In genomic region chr6:134921980-134922313, GRCh38 we compare ENCODE assay signal across 2 cellular contexts.
TF ChIP-seq lines count a peak whose summit lies in the region.

No MANE protein-coding gene starts in this region.

TF ChIP-seq in GM23338, 12 proteins besides CTCF, POLR2A, EP300 and RAD21:
- TF ChIP-seq EZH2phosphoT487 (IDR thresholded peaks at IDR 0.05; ENCODE audit: unreplicated experiment) (no peak), ZNF331 (CRISPR knock-in tag; IDR thresholded peaks at IDR 0.05; ENCODE audit: low read depth) (no peak), EZH2 (IDR thresholded peaks at IDR 0.05; ENCODE audit: low read depth, unreplicated experiment) (no peak), JUNB (IDR thresholded peaks at IDR 0.05; ENCODE audit: unreplicated experiment) (no peak), ZNF114 (CRISPR knock-in tag; IDR thresholded peaks at IDR 0.05) (no peak), STAT1 (IDR thresholded peaks at IDR 0.05; ENCODE audit: unreplicated experiment) (no peak), CREB1 (CRISPR knock-in tag; IDR thresholded peaks at IDR 0.05; ENCODE audit: low read depth) (no peak), NANOG (IDR thresholded peaks at IDR 0.05; ENCODE audit: borderline replicate concordance) (no peak), POLR2AphosphoS5 (IDR thresholded peaks at IDR 0.05; ENCODE audit: low read depth) (no peak)
- TF ChIP-seq, protein P1, sequence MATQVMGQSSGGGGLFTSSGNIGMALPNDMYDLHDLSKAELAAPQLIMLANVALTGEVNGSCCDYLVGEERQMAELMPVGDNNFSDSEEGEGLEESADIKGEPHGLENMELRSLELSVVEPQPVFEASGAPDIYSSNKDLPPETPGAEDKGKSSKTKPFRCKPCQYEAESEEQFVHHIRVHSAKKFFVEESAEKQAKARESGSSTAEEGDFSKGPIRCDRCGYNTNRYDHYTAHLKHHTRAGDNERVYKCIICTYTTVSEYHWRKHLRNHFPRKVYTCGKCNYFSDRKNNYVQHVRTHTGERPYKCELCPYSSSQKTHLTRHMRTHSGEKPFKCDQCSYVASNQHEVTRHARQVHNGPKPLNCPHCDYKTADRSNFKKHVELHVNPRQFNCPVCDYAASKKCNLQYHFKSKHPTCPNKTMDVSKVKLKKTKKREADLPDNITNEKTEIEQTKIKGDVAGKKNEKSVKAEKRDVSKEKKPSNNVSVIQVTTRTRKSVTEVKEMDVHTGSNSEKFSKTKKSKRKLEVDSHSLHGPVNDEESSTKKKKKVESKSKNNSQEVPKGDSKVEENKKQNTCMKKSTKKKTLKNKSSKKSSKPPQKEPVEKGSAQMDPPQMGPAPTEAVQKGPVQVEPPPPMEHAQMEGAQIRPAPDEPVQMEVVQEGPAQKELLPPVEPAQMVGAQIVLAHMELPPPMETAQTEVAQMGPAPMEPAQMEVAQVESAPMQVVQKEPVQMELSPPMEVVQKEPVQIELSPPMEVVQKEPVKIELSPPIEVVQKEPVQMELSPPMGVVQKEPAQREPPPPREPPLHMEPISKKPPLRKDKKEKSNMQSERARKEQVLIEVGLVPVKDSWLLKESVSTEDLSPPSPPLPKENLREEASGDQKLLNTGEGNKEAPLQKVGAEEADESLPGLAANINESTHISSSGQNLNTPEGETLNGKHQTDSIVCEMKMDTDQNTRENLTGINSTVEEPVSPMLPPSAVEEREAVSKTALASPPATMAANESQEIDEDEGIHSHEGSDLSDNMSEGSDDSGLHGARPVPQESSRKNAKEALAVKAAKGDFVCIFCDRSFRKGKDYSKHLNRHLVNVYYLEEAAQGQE (IDR thresholded peaks at IDR 0.05; ENCODE audit: unreplicated experiment): no peak
- TF ChIP-seq, protein P2, sequence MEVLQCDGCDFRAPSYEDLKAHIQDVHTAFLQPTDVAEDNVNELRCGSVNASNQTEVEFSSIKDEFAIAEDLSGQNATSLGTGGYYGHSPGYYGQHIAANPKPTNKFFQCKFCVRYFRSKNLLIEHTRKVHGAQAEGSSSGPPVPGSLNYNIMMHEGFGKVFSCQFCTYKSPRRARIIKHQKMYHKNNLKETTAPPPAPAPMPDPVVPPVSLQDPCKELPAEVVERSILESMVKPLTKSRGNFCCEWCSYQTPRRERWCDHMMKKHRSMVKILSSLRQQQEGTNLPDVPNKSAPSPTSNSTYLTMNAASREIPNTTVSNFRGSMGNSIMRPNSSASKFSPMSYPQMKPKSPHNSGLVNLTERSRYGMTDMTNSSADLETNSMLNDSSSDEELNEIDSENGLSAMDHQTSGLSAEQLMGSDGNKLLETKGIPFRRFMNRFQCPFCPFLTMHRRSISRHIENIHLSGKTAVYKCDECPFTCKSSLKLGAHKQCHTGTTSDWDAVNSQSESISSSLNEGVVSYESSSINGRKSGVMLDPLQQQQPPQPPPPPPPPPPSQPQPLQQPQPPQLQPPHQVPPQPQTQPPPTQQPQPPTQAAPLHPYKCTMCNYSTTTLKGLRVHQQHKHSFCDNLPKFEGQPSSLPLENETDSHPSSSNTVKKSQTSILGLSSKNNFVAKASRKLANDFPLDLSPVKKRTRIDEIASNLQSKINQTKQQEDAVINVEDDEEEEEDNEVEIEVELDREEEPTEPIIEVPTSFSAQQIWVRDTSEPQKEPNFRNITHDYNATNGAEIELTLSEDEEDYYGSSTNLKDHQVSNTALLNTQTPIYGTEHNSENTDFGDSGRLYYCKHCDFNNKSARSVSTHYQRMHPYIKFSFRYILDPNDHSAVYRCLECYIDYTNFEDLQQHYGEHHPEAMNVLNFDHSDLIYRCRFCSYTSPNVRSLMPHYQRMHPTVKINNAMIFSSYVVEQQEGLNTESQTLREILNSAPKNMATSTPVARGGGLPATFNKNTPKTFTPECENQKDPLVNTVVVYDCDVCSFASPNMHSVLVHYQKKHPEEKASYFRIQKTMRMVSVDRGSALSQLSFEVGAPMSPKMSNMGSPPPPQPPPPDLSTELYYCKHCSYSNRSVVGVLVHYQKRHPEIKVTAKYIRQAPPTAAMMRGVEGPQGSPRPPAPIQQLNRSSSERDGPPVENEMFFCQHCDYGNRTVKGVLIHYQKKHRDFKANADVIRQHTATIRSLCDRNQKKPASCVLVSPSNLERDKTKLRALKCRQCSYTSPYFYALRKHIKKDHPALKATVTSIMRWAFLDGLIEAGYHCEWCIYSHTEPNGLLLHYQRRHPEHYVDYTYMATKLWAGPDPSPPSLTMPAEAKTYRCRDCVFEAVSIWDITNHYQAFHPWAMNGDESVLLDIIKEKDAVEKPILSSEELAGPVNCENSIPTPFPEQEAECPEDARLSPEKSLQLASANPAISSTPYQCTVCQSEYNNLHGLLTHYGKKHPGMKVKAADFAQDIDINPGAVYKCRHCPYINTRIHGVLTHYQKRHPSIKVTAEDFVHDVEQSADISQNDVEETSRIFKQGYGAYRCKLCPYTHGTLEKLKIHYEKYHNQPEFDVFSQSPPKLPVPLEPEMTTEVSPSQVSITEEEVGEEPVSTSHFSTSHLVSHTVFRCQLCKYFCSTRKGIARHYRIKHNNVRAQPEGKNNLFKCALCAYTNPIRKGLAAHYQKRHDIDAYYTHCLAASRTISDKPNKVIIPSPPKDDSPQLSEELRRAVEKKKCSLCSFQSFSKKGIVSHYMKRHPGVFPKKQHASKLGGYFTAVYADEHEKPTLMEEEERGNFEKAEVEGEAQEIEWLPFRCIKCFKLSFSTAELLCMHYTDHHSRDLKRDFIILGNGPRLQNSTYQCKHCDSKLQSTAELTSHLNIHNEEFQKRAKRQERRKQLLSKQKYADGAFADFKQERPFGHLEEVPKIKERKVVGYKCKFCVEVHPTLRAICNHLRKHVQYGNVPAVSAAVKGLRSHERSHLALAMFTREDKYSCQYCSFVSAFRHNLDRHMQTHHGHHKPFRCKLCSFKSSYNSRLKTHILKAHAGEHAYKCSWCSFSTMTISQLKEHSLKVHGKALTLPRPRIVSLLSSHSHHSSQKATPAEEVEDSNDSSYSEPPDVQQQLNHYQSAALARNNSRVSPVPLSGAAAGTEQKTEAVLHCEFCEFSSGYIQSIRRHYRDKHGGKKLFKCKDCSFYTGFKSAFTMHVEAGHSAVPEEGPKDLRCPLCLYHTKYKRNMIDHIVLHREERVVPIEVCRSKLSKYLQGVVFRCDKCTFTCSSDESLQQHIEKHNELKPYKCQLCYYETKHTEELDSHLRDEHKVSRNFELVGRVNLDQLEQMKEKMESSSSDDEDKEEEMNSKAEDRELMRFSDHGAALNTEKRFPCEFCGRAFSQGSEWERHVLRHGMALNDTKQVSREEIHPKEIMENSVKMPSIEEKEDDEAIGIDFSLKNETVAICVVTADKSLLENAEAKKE (CRISPR knock-in tag; IDR thresholded peaks at IDR 0.05): no peak
- TF ChIP-seq, protein P3, sequence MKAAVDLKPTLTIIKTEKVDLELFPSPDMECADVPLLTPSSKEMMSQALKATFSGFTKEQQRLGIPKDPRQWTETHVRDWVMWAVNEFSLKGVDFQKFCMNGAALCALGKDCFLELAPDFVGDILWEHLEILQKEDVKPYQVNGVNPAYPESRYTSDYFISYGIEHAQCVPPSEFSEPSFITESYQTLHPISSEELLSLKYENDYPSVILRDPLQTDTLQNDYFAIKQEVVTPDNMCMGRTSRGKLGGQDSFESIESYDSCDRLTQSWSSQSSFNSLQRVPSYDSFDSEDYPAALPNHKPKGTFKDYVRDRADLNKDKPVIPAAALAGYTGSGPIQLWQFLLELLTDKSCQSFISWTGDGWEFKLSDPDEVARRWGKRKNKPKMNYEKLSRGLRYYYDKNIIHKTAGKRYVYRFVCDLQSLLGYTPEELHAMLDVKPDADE (IDR thresholded peaks at IDR 0.05): no peak

TF ChIP-seq in H1, 55 proteins besides CTCF, POLR2A, EP300 and RAD21:
- TF ChIP-seq GTF2F1 (IDR thresholded peaks at IDR 0.05; ENCODE audit: borderline replicate concordance, low read depth, low read length) (no peak), MAFK (IDR thresholded peaks at IDR 0.05; ENCODE audit: low read depth, low read length) (no peak), PHF8 (conservative IDR thresholded peaks at IDR 0.05; ENCODE audit: low read depth, low read length) (no peak)
